In the genomic region with DNA sequence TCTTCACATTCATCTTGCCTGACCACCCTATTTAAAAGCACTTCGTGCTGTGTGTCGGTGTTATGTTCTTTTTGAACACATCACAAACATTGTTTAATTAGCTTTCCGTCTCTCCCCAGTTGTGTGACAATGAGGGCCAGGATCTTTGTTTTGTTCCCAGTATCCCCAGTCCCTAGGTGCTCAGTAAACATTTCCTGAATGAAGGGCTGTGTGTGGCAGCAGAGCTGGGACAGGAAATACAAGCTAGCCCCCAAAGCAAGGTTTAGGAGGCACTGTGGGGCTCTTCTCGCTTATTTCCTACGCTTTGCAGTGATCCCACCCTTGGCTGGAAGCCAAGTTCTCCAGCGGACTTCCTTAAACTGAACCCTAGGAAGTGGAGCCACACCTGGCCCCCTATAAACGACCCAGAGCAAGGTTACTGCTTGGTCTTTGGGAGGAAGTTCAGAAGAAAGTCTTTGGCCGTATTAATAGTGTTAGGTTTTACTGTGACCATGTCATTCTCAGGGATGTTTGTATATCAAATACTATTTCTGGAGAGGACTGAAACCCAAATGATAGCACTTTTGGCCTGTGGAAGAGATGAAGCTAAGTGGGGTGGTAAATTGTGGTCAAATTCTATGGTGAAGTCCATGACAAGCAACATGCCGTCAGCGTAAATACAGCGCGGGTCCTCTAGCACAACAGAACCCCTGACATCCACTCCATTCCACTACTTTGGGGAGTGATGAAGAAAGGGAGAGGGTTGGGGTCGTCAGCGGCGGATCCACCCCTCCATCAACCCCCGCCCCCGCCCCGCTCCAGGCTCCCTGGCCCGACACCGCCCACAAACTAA, we compare ENCODE assay signal across 1 cellular context.
A peak's percentile ranks its signal among the peaks of the same experiment; 100 is the strongest.
TF ChIP-seq lines count a peak whose summit lies in the region.

No MANE protein-coding gene starts in this region.

TF ChIP-seq in K562, 482 proteins besides CTCF, POLR2A, EP300 and RAD21 (continued from another document):
- TF ChIP-seq, protein P1, sequence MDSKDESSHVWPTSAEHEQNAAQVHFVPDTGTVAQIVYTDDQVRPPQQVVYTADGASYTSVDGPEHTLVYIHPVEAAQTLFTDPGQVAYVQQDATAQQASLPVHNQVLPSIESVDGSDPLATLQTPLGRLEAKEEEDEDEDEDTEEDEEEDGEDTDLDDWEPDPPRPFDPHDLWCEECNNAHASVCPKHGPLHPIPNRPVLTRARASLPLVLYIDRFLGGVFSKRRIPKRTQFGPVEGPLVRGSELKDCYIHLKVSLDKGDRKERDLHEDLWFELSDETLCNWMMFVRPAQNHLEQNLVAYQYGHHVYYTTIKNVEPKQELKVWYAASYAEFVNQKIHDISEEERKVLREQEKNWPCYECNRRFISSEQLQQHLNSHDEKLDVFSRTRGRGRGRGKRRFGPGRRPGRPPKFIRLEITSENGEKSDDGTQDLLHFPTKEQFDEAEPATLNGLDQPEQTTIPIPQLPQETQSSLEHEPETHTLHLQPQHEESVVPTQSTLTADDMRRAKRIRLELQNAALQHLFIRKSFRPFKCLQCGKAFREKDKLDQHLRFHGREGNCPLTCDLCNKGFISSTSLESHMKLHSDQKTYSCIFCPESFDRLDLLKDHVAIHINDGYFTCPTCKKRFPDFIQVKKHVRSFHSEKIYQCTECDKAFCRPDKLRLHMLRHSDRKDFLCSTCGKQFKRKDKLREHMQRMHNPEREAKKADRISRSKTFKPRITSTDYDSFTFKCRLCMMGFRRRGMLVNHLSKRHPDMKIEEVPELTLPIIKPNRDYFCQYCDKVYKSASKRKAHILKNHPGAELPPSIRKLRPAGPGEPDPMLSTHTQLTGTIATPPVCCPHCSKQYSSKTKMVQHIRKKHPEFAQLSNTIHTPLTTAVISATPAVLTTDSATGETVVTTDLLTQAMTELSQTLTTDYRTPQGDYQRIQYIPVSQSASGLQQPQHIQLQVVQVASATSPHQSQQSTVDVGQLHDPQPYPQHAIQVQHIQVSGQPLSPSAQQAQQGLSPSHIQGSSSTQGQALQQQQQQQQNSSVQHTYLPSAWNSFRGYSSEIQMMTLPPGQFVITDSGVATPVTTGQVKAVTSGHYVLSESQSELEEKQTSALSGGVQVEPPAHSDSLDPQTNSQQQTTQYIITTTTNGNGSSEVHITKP (IDR thresholded peaks at IDR 0.05; ENCODE audit: partially characterized antibody) = peak; percentile 55
- TF ChIP-seq ZZZ3 (IDR thresholded peaks at IDR 0.05) = no peak
- 0 out of 2 replicates have a peak, but pooled peaks have one; percentile 6 for TF ChIP-seq HDAC2 (IDR thresholded peaks at IDR 0.05)
- TF ChIP-seq, protein P2, sequence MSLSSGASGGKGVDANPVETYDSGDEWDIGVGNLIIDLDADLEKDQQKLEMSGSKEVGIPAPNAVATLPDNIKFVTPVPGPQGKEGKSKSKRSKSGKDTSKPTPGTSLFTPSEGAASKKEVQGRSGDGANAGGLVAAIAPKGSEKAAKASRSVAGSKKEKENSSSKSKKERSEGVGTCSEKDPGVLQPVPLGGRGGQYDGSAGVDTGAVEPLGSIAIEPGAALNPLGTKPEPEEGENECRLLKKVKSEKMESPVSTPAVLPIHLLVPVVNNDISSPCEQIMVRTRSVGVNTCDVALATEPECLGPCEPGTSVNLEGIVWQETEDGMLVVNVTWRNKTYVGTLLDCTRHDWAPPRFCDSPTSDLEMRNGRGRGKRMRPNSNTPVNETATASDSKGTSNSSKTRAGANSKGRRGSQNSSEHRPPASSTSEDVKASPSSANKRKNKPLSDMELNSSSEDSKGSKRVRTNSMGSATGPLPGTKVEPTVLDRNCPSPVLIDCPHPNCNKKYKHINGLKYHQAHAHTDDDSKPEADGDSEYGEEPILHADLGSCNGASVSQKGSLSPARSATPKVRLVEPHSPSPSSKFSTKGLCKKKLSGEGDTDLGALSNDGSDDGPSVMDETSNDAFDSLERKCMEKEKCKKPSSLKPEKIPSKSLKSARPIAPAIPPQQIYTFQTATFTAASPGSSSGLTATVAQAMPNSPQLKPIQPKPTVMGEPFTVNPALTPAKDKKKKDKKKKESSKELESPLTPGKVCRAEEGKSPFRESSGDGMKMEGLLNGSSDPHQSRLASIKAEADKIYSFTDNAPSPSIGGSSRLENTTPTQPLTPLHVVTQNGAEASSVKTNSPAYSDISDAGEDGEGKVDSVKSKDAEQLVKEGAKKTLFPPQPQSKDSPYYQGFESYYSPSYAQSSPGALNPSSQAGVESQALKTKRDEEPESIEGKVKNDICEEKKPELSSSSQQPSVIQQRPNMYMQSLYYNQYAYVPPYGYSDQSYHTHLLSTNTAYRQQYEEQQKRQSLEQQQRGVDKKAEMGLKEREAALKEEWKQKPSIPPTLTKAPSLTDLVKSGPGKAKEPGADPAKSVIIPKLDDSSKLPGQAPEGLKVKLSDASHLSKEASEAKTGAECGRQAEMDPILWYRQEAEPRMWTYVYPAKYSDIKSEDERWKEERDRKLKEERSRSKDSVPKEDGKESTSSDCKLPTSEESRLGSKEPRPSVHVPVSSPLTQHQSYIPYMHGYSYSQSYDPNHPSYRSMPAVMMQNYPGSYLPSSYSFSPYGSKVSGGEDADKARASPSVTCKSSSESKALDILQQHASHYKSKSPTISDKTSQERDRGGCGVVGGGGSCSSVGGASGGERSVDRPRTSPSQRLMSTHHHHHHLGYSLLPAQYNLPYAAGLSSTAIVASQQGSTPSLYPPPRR (CRISPR knock-in tag; IDR thresholded peaks at IDR 0.05; ENCODE audit: borderline replicate concordance) = no peak
- TF ChIP-seq, protein P3, sequence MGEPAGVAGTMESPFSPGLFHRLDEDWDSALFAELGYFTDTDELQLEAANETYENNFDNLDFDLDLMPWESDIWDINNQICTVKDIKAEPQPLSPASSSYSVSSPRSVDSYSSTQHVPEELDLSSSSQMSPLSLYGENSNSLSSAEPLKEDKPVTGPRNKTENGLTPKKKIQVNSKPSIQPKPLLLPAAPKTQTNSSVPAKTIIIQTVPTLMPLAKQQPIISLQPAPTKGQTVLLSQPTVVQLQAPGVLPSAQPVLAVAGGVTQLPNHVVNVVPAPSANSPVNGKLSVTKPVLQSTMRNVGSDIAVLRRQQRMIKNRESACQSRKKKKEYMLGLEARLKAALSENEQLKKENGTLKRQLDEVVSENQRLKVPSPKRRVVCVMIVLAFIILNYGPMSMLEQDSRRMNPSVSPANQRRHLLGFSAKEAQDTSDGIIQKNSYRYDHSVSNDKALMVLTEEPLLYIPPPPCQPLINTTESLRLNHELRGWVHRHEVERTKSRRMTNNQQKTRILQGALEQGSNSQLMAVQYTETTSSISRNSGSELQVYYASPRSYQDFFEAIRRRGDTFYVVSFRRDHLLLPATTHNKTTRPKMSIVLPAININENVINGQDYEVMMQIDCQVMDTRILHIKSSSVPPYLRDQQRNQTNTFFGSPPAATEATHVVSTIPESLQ (CRISPR knock-in tag; IDR thresholded peaks at IDR 0.05) = no peak
- TF ChIP-seq MTA1 (IDR thresholded peaks at IDR 0.05; ENCODE audit: borderline replicate concordance) = 0 out of 2 replicates have a peak, but pooled peaks have one; percentile 18
- TF ChIP-seq, protein P4, sequence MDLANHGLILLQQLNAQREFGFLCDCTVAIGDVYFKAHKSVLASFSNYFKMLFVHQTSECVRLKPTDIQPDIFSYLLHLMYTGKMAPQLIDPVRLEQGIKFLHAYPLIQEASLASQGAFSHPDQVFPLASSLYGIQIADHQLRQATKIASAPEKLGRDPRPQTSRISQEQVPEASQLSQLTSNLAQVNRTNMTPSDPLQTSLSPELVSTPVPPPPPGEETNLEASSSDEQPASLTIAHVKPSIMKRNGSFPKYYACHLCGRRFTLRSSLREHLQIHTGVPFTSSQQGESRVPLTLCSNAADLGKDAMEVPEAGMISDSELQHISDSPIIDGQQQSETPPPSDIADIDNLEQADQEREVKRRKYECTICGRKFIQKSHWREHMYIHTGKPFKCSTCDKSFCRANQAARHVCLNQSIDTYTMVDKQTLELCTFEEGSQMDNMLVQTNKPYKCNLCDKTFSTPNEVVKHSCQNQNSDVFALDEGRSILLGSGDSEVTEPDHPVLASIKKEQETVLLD (IDR thresholded peaks at IDR 0.05) = no peak
- TF ChIP-seq, protein P5, sequence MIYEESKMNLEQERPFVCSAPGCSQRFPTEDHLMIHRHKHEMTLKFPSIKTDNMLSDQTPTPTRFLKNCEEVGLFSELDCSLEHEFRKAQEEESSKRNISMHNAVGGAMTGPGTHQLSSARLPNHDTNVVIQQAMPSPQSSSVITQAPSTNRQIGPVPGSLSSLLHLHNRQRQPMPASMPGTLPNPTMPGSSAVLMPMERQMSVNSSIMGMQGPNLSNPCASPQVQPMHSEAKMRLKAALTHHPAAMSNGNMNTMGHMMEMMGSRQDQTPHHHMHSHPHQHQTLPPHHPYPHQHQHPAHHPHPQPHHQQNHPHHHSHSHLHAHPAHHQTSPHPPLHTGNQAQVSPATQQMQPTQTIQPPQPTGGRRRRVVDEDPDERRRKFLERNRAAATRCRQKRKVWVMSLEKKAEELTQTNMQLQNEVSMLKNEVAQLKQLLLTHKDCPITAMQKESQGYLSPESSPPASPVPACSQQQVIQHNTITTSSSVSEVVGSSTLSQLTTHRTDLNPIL (CRISPR knock-in tag; IDR thresholded peaks at IDR 0.05) = no peak
- no peak for TF ChIP-seq MAFK (IDR thresholded peaks at IDR 0.05; ENCODE audit: low read length)
- TF ChIP-seq, protein P6, sequence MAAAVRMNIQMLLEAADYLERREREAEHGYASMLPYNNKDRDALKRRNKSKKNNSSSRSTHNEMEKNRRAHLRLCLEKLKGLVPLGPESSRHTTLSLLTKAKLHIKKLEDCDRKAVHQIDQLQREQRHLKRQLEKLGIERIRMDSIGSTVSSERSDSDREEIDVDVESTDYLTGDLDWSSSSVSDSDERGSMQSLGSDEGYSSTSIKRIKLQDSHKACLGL (CRISPR knock-in tag; IDR thresholded peaks at IDR 0.05; ENCODE audit: borderline replicate concordance, poor library complexity, severe bottlenecking) = no peak
